ENCODE assay signal across 18 cellular contexts in the genomic region with DNA sequence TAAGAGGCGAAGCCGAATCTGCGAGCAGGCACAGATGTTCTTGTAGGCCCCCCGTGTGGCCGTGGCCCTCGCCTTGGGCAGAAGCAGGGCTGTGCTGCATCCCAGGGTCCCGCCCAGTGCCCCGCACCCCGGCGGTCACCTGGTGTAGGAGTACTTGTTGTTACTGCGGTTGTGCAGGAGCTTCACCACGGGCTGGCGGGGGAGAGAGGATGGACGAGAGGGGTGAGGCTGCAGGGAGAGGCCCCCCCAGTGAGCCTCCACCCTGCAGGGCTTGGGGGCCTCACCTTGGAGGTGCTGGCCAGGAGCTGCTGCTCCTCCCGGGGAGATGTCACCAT. TPM values are rescaled to one million over a fixed set of nuclear protein-coding genes. Genes with fewer than 3 reads are reported as not detected.
"Had no signal": no experiment of that assay in that cellular context is flagged by ENCODE, and none has a peak within 500 bp of the region (broad histone marks: within the 10 kb centered on the region; RNA-seq: fewer than 3 reads in every experiment).

No MANE protein-coding gene starts in this region.

- H3K27me3 ChIP-seq: foreskin keratinocyte, tibial nerve, vagina had no signal

- H2AFZ ChIP-seq: parathyroid adenoma had no signal

- ATAC-seq: activated naive CD8-positive, alpha-beta T cell treated with anti-CD3 and anti-CD28 coated beads, Interleukin-2, amount 50 U/mL, for 24 hours; foreskin keratinocyte had no signal

- H3K27ac ChIP-seq: foreskin keratinocyte, lower lobe of right lung, parathyroid adenoma, skin epidermis, tibial nerve, vagina had no signal

- H3K36me3 ChIP-seq: vagina had no signal

- H3K9me3 Mint-ChIP-seq: activated naive CD8-positive, alpha-beta T cell treated with anti-CD3 and anti-CD28 coated beads, Interleukin-2, amount 50 U/mL, for 24 hours; dendritic cell treated with granulocyte-macrophage colony-stimulating factor and Interleukin-4, amounts not matched to agents 40 ng/mL and 50 ng/mL, for 4 days had no signal

- H3K4me3 Mint-ChIP-seq: activated naive CD8-positive, alpha-beta T cell treated with anti-CD3 and anti-CD28 coated beads, Interleukin-2, amount 50 U/mL, for 24 hours; dendritic cell treated with granulocyte-macrophage colony-stimulating factor and Interleukin-4, amounts not matched to agents 40 ng/mL and 50 ng/mL, for 4 days had no signal

- H3K9ac ChIP-seq: parathyroid adenoma had no signal

- DNase-seq: activated CD4-positive, alpha-beta T cell treated with anti-CD3 and anti-CD28 coated beads for 1 hour; activated CD4-positive, alpha-beta T cell treated with anti-CD3 and anti-CD28 coated beads, Interleukin-2, amount 50 U/mL, for 4 hours; activated naive CD4-positive, alpha-beta T cell; activated naive CD8-positive, alpha-beta T cell treated with anti-CD3 and anti-CD28 coated beads, Interleukin-2, amount 50 U/mL, for 24 hours; activated T-cell treated with anti-CD3 and anti-CD28 coated beads for 4 hours; effector memory CD4-positive, alpha-beta T cell; foreskin keratinocyte; glutamatergic neuron; hypothalamus; kidney glomerular epithelial cell; lower lobe of right lung; stimulated activated CD4-positive, alpha-beta T cell treated with anti-CD3 and anti-CD28 coated beads, Interleukin-4, amount 100 ng/mL, for 24 hours; stimulated activated naive CD4-positive, alpha-beta T cell treated with Interleukin-2 at 50 U/mL for 16 hours had no signal

- H3K4me1 ChIP-seq: foreskin keratinocyte, lower lobe of right lung, tibial nerve, vagina had no signal

- H3K9me3 ChIP-seq: lower lobe of right lung, tibial nerve, vagina had no signal

- H3K27ac Mint-ChIP-seq: activated naive CD8-positive, alpha-beta T cell treated with anti-CD3 and anti-CD28 coated beads, Interleukin-2, amount 50 U/mL, for 24 hours; dendritic cell treated with granulocyte-macrophage colony-stimulating factor and Interleukin-4, amounts not matched to agents 40 ng/mL and 50 ng/mL, for 4 days had no signal

- H3K79me2 ChIP-seq: parathyroid adenoma had no signal

- H3K4me3 ChIP-seq: lower lobe of right lung, skin epidermis, tibial nerve, vagina had no signal

- H3K27me3 Mint-ChIP-seq: activated naive CD8-positive, alpha-beta T cell treated with anti-CD3 and anti-CD28 coated beads, Interleukin-2, amount 50 U/mL, for 24 hours; dendritic cell treated with granulocyte-macrophage colony-stimulating factor and Interleukin-4, amounts not matched to agents 40 ng/mL and 50 ng/mL, for 4 days had no signal

RNA-seq across cellular contexts. Expression of a gene that starts 11.4 kb away (rescaled TPM):
- total RNA-seq: vagina had no signal
